ENCODE assay signal across 30 cellular contexts in genomic region chr2:67802824-67803223, GRCh38.
"Had no signal": no experiment of that assay in that cellular context is flagged by ENCODE, and none has a peak within 500 bp of the region (broad histone marks: within the 10 kb centered on the region; RNA-seq: fewer than 3 reads in every experiment).

No MANE protein-coding gene starts in this region.

- H3K36me3 ChIP-seq: brain microvascular endothelial cell, breast epithelium had no signal

- FAIRE-seq: astrocyte, TTC549 had no signal

- H3K9me3 ChIP-seq: body of pancreas had no signal

- H3K4me1 ChIP-seq: breast epithelium had no signal

- H3K27ac ChIP-seq: body of pancreas, brain microvascular endothelial cell, breast epithelium, VCaP had no signal

- DNase-seq: activated B cell treated with CpG ODN at 0.5 μM for 24 hours; activated CD4-positive, alpha-beta memory T cell treated with anti-CD3 and anti-CD28 coated beads, Interleukin-2, amount 10 ng/mL, durations not matched to agents 7 days and 5 days; activated CD4-positive, alpha-beta T cell treated with anti-CD3 and anti-CD28 coated beads for 48 hours; activated CD4-positive, alpha-beta T cell treated with anti-CD3 and anti-CD28 coated beads, Interleukin-2, amount 10 ng/mL, durations not matched to agents 7 days and 5 days; activated CD4-positive, alpha-beta T cell treated with anti-CD3 and anti-CD28 coated beads, Interleukin-2, amount 50 U/mL, for 48 hours; activated CD4-positive, CD25-positive, alpha-beta regulatory T cell treated with anti-CD3 and anti-CD28 coated beads, Interleukin-2, amount 50 U/mL, for 72 hours; activated CD8-positive, alpha-beta memory T cell treated with anti-CD3 and anti-CD28 coated beads for 24 hours; activated CD8-positive, alpha-beta memory T cell treated with anti-CD3 and anti-CD28 coated beads, Interleukin-2, amount 10 ng/mL, durations not matched to agents 7 days and 5 days; activated CD8-positive, alpha-beta memory T cell treated with anti-CD3 and anti-CD28 coated beads, Interleukin-2, amount 50 U/mL, for 48 hours; activated CD8-positive, alpha-beta T cell treated with anti-CD3 and anti-CD28 coated beads, Interleukin-2, amount 10 ng/mL, durations not matched to agents 7 days and 5 days; activated effector memory CD4-positive, alpha-beta T cell treated with Interleukin-2 at 50 U/mL for 16 hours; activated gamma-delta T cell; activated naive CD4-positive, alpha-beta T cell treated with anti-CD3 and anti-CD28 coated beads, Interleukin-2, amount 10 ng/mL, durations not matched to agents 7 days and 5 days; activated naive CD4-positive, alpha-beta T cell treated with Interleukin-2 at 50 U/mL for 16 hours; activated naive CD8-positive, alpha-beta T cell treated with anti-CD3 and anti-CD28 coated beads, Interleukin-2, amount 10 ng/mL, durations not matched to agents 7 days and 5 days; activated naive CD8-positive, alpha-beta T cell treated with anti-CD3 and anti-CD28 coated beads, Interleukin-2, amount 50 U/mL, for 24 hours; activated T-cell treated with anti-CD3 and anti-CD28 coated beads, Interleukin-2, amount 50 U/mL, for 24 hours; activated T-cell treated with anti-CD3 and anti-CD28 coated beads, Interleukin-2, amount 50 U/mL, for 48 hours; amygdala; anterior cingulate cortex; body of pancreas; brain microvascular endothelial cell; central memory CD4-positive, alpha-beta T cell; T-helper 1 cell; T-helper 2 cell; T-helper 9 cell had no signal

- ATAC-seq: activated CD8-positive, alpha-beta memory T cell treated with anti-CD3 and anti-CD28 coated beads, Interleukin-2, amount 10 ng/mL, durations not matched to agents 7 days and 5 days; activated CD8-positive, alpha-beta T cell treated with anti-CD3 and anti-CD28 coated beads, Interleukin-2, amount 10 ng/mL, durations not matched to agents 7 days and 5 days; activated naive CD8-positive, alpha-beta T cell treated with anti-CD3 and anti-CD28 coated beads, Interleukin-2, amount 50 U/mL, for 24 hours; body of pancreas had no signal

- H3K4me3 ChIP-seq: body of pancreas, breast epithelium had no signal

- H3K27me3 ChIP-seq: body of pancreas, brain microvascular endothelial cell, breast epithelium had no signal
